Comparison of ENCODE assay signal across 1 cellular context in the genomic region with DNA sequence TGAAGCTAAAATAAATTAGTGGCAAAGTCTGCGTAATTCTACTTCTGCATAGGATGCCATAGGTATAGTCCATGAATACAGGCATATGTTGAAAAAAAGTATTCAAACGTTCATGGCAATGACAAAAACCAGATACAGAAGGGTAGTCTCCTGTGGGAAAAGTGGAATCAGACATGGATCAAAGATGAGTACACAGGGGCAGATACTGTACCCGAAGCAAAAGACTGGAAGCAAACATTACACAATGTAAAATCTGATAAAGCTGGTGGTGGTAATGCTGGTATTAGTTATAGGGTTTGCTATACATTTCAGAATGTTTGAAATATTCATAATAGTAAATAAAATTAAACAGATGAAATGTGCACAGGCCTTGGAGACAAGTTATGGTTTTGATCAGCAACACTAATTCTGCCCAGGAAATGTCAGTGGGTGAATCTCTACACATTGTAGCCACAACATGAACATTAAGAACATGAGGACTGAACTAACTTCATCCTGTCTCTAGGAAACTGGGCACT.
TF ChIP-seq lines count a peak whose summit lies in the region.

No MANE protein-coding gene starts in this region.

TF ChIP-seq in SK-N-SH treated with all-trans-retinoic acid at 6 μM for 48 hours, 23 proteins besides CTCF, POLR2A, EP300 and RAD21 (continued from another document):
- TF ChIP-seq, protein P1, sequence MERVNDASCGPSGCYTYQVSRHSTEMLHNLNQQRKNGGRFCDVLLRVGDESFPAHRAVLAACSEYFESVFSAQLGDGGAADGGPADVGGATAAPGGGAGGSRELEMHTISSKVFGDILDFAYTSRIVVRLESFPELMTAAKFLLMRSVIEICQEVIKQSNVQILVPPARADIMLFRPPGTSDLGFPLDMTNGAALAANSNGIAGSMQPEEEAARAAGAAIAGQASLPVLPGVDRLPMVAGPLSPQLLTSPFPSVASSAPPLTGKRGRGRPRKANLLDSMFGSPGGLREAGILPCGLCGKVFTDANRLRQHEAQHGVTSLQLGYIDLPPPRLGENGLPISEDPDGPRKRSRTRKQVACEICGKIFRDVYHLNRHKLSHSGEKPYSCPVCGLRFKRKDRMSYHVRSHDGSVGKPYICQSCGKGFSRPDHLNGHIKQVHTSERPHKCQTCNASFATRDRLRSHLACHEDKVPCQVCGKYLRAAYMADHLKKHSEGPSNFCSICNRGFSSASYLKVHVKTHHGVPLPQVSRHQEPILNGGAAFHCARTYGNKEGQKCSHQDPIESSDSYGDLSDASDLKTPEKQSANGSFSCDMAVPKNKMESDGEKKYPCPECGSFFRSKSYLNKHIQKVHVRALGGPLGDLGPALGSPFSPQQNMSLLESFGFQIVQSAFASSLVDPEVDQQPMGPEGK (CRISPR knock-in tag; IDR thresholded peaks at IDR 0.05; ENCODE audit: borderline replicate concordance), result no peak
- TF ChIP-seq ZFP3 (CRISPR knock-in tag; IDR thresholded peaks at IDR 0.05) (no peak), SNAI2 (CRISPR knock-in tag; IDR thresholded peaks at IDR 0.05) (no peak)
